Comparison of ENCODE assay signal across 10 cellular contexts in genomic region chr12:57101892-57102695, GRCh38. TPM values are rescaled to one million over a fixed set of nuclear protein-coding genes. Genes with fewer than 3 reads are reported as not detected.
DNase-seq lines count a peak whose midpoint lies in the region; ATAC-seq and TF ChIP-seq lines count a peak whose summit lies in the region.
"Had no signal": no experiment of that assay in that cellular context is flagged by ENCODE, and none has a peak within 500 bp of the region (broad histone marks: within the 10 kb centered on the region; RNA-seq: fewer than 3 reads in every experiment).

No MANE protein-coding gene starts in this region.

- intact Hi-C loops in CD14-positive monocyte (cut with micrococcal nuclease) (no loop called here), mucosa of descending colon (cut with DNase I, micrococcal nuclease) (no loop called here), head of caudate nucleus (cut with DNase I) (no loop called here)

- peaks cover 12% of the 10 kb centered on the region for H3K4me1 ChIP-seq in mucosa of descending colon (ENCODE audit: low read depth)

- H3K9me3 ChIP-seq in mucosa of descending colon, result no peaks in the 10 kb centered on the region

- TF ChIP-seq CTCF in CD14-positive monocyte (IDR thresholded peaks at IDR 0.05) (no peak), mucosa of descending colon (IDR thresholded peaks at IDR 0.05) (no peak)

- no peak overlapping the region for H3K4me3 ChIP-seq in mucosa of descending colon

- peak overlapping the region; percentile 57 to 90 (median 84) for H3K27ac Mint-ChIP-seq in CD14-positive monocyte
- peak overlapping the region; percentile 79 for H3K27ac Mint-ChIP-seq in activated naive CD8-positive, alpha-beta T cell treated with anti-CD3 and anti-CD28 coated beads, Interleukin-2, amount 10 ng/mL, durations not matched to agents 7 days and 5 days

- peaks cover 0 to 2% (median 0%) of the 10 kb centered on the region in 7 donors for H3K9me3 Mint-ChIP-seq in CD14-positive monocyte
- no peaks in the 10 kb centered on the region for H3K9me3 Mint-ChIP-seq in activated naive CD8-positive, alpha-beta T cell treated with anti-CD3 and anti-CD28 coated beads, Interleukin-2, amount 10 ng/mL, durations not matched to agents 7 days and 5 days

- H3K36me3 Mint-ChIP-seq in CD14-positive monocyte, result peaks cover 84 to 99% of the 10 kb centered on the region in 2 donors
- H3K36me3 Mint-ChIP-seq in activated naive CD8-positive, alpha-beta T cell treated with anti-CD3 and anti-CD28 coated beads, Interleukin-2, amount 10 ng/mL, durations not matched to agents 7 days and 5 days, result peaks cover 43% of the 10 kb centered on the region

- no peak overlapping the region for H3K4me3 Mint-ChIP-seq in CD14-positive monocyte
- H3K4me3 Mint-ChIP-seq in activated naive CD8-positive, alpha-beta T cell treated with anti-CD3 and anti-CD28 coated beads, Interleukin-2, amount 10 ng/mL, durations not matched to agents 7 days and 5 days, result no peak overlapping the region

- H3K36me3 ChIP-seq in mucosa of descending colon (ENCODE audit: low read depth), result no peaks in the 10 kb centered on the region

- H3K4me1 Mint-ChIP-seq in CD14-positive monocyte, result peaks cover 41% of the 10 kb centered on the region
- peaks cover 48% of the 10 kb centered on the region for H3K4me1 Mint-ChIP-seq in activated naive CD8-positive, alpha-beta T cell treated with anti-CD3 and anti-CD28 coated beads, Interleukin-2, amount 10 ng/mL, durations not matched to agents 7 days and 5 days

- POLR2A ChIA-PET in activated naive CD8-positive, alpha-beta T cell treated with anti-CD3 and anti-CD28 coated beads, Interleukin-2, amount 10 ng/mL, durations not matched to agents 7 days and 5 days (lab: Charles Lee), result interaction anchor here (1.2 to 16.0 kb wide), 4 partner anchors 9 to 37 kb away, joined by 3 to 225 read pairs (median 18); partner anchors contain the start of genes NEMP1 and STAT6

- peak; percentile 34 for ATAC-seq in activated naive CD8-positive, alpha-beta T cell treated with anti-CD3 and anti-CD28 coated beads, Interleukin-2, amount 10 ng/mL, durations not matched to agents 7 days and 5 days (ENCODE audit: low read depth)
- ATAC-seq in mucosa of descending colon, result peak; percentile 88

- DNase-seq in CD14-positive monocyte (ENCODE audit: low spot score) (no peak), HT1080 (ENCODE audit: low read depth) (peak; percentile 22), mucosa of descending colon (peak in 2 of 3 donors; percentile 33 to 63), NCI-H774 (lab: John Stamatoyannopoulos, UW) (no peak), NCI-H446 (lab: John Stamatoyannopoulos, UW) (no peak), head of caudate nucleus (no peak)
- no peak for DNase-seq in activated naive CD8-positive, alpha-beta T cell treated with anti-CD3 and anti-CD28 coated beads, Interleukin-2, amount 10 ng/mL, durations not matched to agents 7 days and 5 days
- DNase-seq in central memory CD4-positive, alpha-beta T cell, result no peak
- DNase-seq: T-helper 9 cell had no signal

- no peaks in the 10 kb centered on the region for H3K27me3 Mint-ChIP-seq in CD14-positive monocyte (ENCODE audit: low read depth in 3 of 3)
- H3K27me3 Mint-ChIP-seq in activated naive CD8-positive, alpha-beta T cell treated with anti-CD3 and anti-CD28 coated beads, Interleukin-2, amount 10 ng/mL, durations not matched to agents 7 days and 5 days, result no peaks in the 10 kb centered on the region

RNA-seq across cellular contexts. Expression of gene STAT6, which starts 9.1 kb away (rescaled TPM):
- 100 to 1,000 TPM; 132 to 154 TPM for polyA plus RNA-seq in CD14-positive monocyte
- 107 and 118 TPM in 2 replicates for total RNA-seq in HT1080 (2014; rRNA removed; shearing (Covaris generic))
- polyA plus RNA-seq in HT1080 (2015; cell fraction: cytosol; rRNA removed), result 57.6 and 60.6 TPM in 2 replicates
- 192 and 225 TPM in 2 replicates for polyA plus RNA-seq in HT1080 (2015; cell fraction: nucleus; rRNA removed)
- total RNA-seq in activated naive CD8-positive, alpha-beta T cell treated with anti-CD3 and anti-CD28 coated beads, Interleukin-2, amount 10 ng/mL, durations not matched to agents 7 days and 5 days, result 100 to 1,000 TPM; 251 to 263 TPM
- 100 to 1,000 TPM; 219 to 286 (median 281) TPM for total RNA-seq in mucosa of descending colon

RNA-seq across cellular contexts. Expression of gene NAB2, which starts 13.2 kb away (rescaled TPM):
- 1 to 10 TPM in 1 of 2 donors, under 1 TPM in 1; 1.00 to 2.7 TPM for polyA plus RNA-seq in CD14-positive monocyte
- 27.4 and 30.6 TPM in 2 replicates for total RNA-seq in HT1080 (2014; rRNA removed; shearing (Covaris generic))
- polyA plus RNA-seq in HT1080 (2015; cell fraction: cytosol; rRNA removed), result 18.1 and 20.1 TPM in 2 replicates
- 29.1 and 34.0 TPM in 2 replicates for polyA plus RNA-seq in HT1080 (2015; cell fraction: nucleus; rRNA removed)
- total RNA-seq in activated naive CD8-positive, alpha-beta T cell treated with anti-CD3 and anti-CD28 coated beads, Interleukin-2, amount 10 ng/mL, durations not matched to agents 7 days and 5 days, result 10 to 100 TPM; 13.1 to 16.1 TPM
- 10 to 100 TPM in 1 of 3 donors, 1 to 10 TPM in 2; 2.6 to 29.3 (median 3.9) TPM for total RNA-seq in mucosa of descending colon

RNA-seq across cellular contexts. Expression of gene NEMP1, which starts 23.5 kb away (rescaled TPM):
- polyA plus RNA-seq in CD14-positive monocyte, result 1 to 10 TPM; 1.9 to 2.2 TPM
- total RNA-seq in HT1080 (2014; rRNA removed; shearing (Covaris generic)), result 19.0 and 23.3 TPM in 2 replicates
- polyA plus RNA-seq in HT1080 (2015; cell fraction: cytosol; rRNA removed), result 18.8 and 21.2 TPM in 2 replicates
- 49.3 and 51.4 TPM in 2 replicates for polyA plus RNA-seq in HT1080 (2015; cell fraction: nucleus; rRNA removed)
- total RNA-seq in activated naive CD8-positive, alpha-beta T cell treated with anti-CD3 and anti-CD28 coated beads, Interleukin-2, amount 10 ng/mL, durations not matched to agents 7 days and 5 days, result 10 to 100 TPM; 52.9 to 59.6 TPM
- 10 to 100 TPM in 2 of 3 donors, 1 to 10 TPM in 1; 6.3 to 16.9 (median 10.2) TPM for total RNA-seq in mucosa of descending colon

RNA-seq across cellular contexts. Expression of gene LRP1, which starts 26.2 kb away (rescaled TPM):
- 10 to 100 TPM in 1 of 2 donors, 1 to 10 TPM in 1; 5.5 to 10.5 TPM for polyA plus RNA-seq in CD14-positive monocyte
- total RNA-seq in HT1080 (2014; rRNA removed; shearing (Covaris generic)), result 12.5 and 14.8 TPM in 2 replicates
- 8.4 and 10.0 TPM in 2 replicates for polyA plus RNA-seq in HT1080 (2015; cell fraction: cytosol; rRNA removed)
- 146 and 164 TPM in 2 replicates for polyA plus RNA-seq in HT1080 (2015; cell fraction: nucleus; rRNA removed)
- total RNA-seq in activated naive CD8-positive, alpha-beta T cell treated with anti-CD3 and anti-CD28 coated beads, Interleukin-2, amount 10 ng/mL, durations not matched to agents 7 days and 5 days, result 1 to 10 TPM; 4.9 to 6.1 TPM
- total RNA-seq in mucosa of descending colon, result 100 to 1,000 TPM; 128 to 223 (median 148) TPM

RNA-seq across cellular contexts. Expression of gene LRP1-AS, which starts 45.3 kb away (rescaled TPM):
- 1 to 10 TPM in 1 of 2 donors, under 1 TPM in 1; 0.35 to 1.5 TPM for polyA plus RNA-seq in CD14-positive monocyte
- total RNA-seq in HT1080 (2014; rRNA removed; shearing (Covaris generic)), result not detected in 2 replicates
- polyA plus RNA-seq in HT1080 (2015; cell fraction: cytosol; rRNA removed), result 0.41 TPM in 1 of 2 replicates, not detected in the other
- polyA plus RNA-seq in HT1080 (2015; cell fraction: nucleus; rRNA removed), result not detected in 2 replicates
- total RNA-seq in activated naive CD8-positive, alpha-beta T cell treated with anti-CD3 and anti-CD28 coated beads, Interleukin-2, amount 10 ng/mL, durations not matched to agents 7 days and 5 days, result not detected
- total RNA-seq in mucosa of descending colon, result not detected
- total RNA-seq: mesenteric fat pad had no signal

Comparison
In these comparisons a context has a peak if more than half of its experiments do, and no peak if none do; other contexts are left out.
1. DNase-seq: peak in HT1080 (single experiment) and mucosa of descending colon (2 of 3); none in CD14-positive monocyte (single experiment), activated naive CD8-positive, alpha-beta T cell treated with anti-CD3 and anti-CD28 coated beads, Interleukin-2, amount 10 ng/mL, durations not matched to agents 7 days and 5 days (single experiment), central memory CD4-positive, alpha-beta T cell (single experiment), NCI-H774 (single experiment), NCI-H446 (0 of 2) and head of caudate nucleus (0 of 42).